ENCODE assay signal across 1 cellular context in genomic region chr1:56496861-56497772, GRCh38.
TF ChIP-seq lines count a peak whose summit lies in the region.

No MANE protein-coding gene starts in this region.

TF ChIP-seq in GM23338, 12 proteins besides CTCF, POLR2A, EP300 and RAD21 (continued from another document):
- TF ChIP-seq, protein P1, sequence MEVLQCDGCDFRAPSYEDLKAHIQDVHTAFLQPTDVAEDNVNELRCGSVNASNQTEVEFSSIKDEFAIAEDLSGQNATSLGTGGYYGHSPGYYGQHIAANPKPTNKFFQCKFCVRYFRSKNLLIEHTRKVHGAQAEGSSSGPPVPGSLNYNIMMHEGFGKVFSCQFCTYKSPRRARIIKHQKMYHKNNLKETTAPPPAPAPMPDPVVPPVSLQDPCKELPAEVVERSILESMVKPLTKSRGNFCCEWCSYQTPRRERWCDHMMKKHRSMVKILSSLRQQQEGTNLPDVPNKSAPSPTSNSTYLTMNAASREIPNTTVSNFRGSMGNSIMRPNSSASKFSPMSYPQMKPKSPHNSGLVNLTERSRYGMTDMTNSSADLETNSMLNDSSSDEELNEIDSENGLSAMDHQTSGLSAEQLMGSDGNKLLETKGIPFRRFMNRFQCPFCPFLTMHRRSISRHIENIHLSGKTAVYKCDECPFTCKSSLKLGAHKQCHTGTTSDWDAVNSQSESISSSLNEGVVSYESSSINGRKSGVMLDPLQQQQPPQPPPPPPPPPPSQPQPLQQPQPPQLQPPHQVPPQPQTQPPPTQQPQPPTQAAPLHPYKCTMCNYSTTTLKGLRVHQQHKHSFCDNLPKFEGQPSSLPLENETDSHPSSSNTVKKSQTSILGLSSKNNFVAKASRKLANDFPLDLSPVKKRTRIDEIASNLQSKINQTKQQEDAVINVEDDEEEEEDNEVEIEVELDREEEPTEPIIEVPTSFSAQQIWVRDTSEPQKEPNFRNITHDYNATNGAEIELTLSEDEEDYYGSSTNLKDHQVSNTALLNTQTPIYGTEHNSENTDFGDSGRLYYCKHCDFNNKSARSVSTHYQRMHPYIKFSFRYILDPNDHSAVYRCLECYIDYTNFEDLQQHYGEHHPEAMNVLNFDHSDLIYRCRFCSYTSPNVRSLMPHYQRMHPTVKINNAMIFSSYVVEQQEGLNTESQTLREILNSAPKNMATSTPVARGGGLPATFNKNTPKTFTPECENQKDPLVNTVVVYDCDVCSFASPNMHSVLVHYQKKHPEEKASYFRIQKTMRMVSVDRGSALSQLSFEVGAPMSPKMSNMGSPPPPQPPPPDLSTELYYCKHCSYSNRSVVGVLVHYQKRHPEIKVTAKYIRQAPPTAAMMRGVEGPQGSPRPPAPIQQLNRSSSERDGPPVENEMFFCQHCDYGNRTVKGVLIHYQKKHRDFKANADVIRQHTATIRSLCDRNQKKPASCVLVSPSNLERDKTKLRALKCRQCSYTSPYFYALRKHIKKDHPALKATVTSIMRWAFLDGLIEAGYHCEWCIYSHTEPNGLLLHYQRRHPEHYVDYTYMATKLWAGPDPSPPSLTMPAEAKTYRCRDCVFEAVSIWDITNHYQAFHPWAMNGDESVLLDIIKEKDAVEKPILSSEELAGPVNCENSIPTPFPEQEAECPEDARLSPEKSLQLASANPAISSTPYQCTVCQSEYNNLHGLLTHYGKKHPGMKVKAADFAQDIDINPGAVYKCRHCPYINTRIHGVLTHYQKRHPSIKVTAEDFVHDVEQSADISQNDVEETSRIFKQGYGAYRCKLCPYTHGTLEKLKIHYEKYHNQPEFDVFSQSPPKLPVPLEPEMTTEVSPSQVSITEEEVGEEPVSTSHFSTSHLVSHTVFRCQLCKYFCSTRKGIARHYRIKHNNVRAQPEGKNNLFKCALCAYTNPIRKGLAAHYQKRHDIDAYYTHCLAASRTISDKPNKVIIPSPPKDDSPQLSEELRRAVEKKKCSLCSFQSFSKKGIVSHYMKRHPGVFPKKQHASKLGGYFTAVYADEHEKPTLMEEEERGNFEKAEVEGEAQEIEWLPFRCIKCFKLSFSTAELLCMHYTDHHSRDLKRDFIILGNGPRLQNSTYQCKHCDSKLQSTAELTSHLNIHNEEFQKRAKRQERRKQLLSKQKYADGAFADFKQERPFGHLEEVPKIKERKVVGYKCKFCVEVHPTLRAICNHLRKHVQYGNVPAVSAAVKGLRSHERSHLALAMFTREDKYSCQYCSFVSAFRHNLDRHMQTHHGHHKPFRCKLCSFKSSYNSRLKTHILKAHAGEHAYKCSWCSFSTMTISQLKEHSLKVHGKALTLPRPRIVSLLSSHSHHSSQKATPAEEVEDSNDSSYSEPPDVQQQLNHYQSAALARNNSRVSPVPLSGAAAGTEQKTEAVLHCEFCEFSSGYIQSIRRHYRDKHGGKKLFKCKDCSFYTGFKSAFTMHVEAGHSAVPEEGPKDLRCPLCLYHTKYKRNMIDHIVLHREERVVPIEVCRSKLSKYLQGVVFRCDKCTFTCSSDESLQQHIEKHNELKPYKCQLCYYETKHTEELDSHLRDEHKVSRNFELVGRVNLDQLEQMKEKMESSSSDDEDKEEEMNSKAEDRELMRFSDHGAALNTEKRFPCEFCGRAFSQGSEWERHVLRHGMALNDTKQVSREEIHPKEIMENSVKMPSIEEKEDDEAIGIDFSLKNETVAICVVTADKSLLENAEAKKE (CRISPR knock-in tag; IDR thresholded peaks at IDR 0.05), result no peak
- no peak for TF ChIP-seq NANOG (IDR thresholded peaks at IDR 0.05; ENCODE audit: borderline replicate concordance)
- no peak for TF ChIP-seq ZNF114 (CRISPR knock-in tag; IDR thresholded peaks at IDR 0.05)
- no peak for TF ChIP-seq POLR2AphosphoS5 (IDR thresholded peaks at IDR 0.05; ENCODE audit: low read depth)
- TF ChIP-seq EZH2phosphoT487 (IDR thresholded peaks at IDR 0.05; ENCODE audit: unreplicated experiment), result no peak
- TF ChIP-seq, protein P2, sequence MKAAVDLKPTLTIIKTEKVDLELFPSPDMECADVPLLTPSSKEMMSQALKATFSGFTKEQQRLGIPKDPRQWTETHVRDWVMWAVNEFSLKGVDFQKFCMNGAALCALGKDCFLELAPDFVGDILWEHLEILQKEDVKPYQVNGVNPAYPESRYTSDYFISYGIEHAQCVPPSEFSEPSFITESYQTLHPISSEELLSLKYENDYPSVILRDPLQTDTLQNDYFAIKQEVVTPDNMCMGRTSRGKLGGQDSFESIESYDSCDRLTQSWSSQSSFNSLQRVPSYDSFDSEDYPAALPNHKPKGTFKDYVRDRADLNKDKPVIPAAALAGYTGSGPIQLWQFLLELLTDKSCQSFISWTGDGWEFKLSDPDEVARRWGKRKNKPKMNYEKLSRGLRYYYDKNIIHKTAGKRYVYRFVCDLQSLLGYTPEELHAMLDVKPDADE (IDR thresholded peaks at IDR 0.05), result no peak
